Comparison of ENCODE assay signal across 1 cellular context in the genomic region with DNA sequence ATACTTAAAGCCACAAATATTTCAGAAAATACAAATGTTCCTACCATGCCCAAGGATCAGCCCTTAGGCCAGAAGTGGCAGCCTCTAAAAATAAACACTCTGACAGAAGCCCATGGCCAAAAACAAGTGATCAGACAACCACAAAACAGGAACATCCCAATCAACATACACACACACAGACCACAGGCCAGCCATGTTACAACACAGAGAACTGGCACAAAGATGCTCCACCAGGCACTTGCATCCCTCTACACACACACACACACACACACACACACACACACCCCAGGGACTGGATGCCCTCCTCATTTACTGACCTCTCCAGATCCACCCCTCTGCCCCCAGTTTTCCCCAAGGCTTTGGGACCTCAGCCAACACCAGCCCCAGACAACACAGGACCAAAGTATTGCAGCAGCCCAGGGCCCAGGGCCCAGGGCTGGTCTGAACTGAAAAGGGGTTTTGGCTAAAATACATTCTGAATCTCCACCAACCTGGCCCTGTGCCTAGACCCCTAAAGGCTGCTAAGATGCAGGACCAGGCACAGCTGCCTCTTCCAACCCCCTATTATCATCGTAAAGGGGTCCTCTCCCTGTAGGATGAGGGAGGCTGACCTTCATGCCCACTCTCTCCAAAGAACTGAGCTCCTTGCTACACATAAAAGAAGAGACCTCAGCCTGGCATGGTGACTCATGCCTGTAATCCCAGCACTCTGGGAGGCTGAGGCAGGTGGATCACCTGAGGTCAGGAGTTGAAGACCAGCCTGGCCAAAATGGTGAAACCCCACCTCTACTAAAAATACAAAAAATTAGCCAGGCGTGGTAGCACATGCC.
TF ChIP-seq lines count a peak whose summit lies in the region.

No MANE protein-coding gene starts in this region.

TF ChIP-seq in SK-N-SH treated with all-trans-retinoic acid at 6 μM for 48 hours, 23 proteins besides CTCF, POLR2A, EP300 and RAD21 (continued from another document):
- no peak for TF ChIP-seq CSRNP3 (CRISPR knock-in tag; IDR thresholded peaks at IDR 0.05)
- TF ChIP-seq TSHZ2 (CRISPR knock-in tag; IDR thresholded peaks at IDR 0.05): no peak
